Comparison of ENCODE assay signal across 28 cellular contexts in genomic region chr1:37701051-37701450, GRCh38.
"Had no signal": no experiment of that assay in that cellular context is flagged by ENCODE, and none has a peak within 500 bp of the region (broad histone marks: within the 10 kb centered on the region; RNA-seq: fewer than 3 reads in every experiment).

No MANE protein-coding gene starts in this region.

- H3K9ac ChIP-seq: parathyroid adenoma had no signal

- H3K36me3 ChIP-seq: esophagus muscularis mucosa, gastrocnemius medialis, left ventricle myocardium inferior, right lobe of liver, upper lobe of right lung, vagina had no signal

- H3K27me3 Mint-ChIP-seq: natural killer cell treated with Interleukin-12 subunit alpha and Interleukin-12 subunit beta and Interleukin-15 and Interleukin-18, amount 100 ng/mL, for 72 hours; stimulated activated naive B cell treated with anti-CD40 and anti-IgM and Interleukin-4, amounts not matched to agents 10 μg/mL and 1 μg/mL and 100 μg/mL, for 72 hours; stimulated activated naive CD8-positive, alpha-beta T cell treated with anti-CD3 and anti-CD28 coated beads, Interleukin-15, amount 100 ng/mL, for 72 hours had no signal

- H3K4me3 Mint-ChIP-seq: natural killer cell treated with Interleukin-12 subunit alpha and Interleukin-12 subunit beta and Interleukin-15 and Interleukin-18, amount 100 ng/mL, for 72 hours; stimulated activated naive B cell treated with anti-CD40 and anti-IgM and Interleukin-4, amounts not matched to agents 10 μg/mL and 1 μg/mL and 100 μg/mL, for 72 hours; stimulated activated naive CD8-positive, alpha-beta T cell treated with anti-CD3 and anti-CD28 coated beads, Interleukin-15, amount 100 ng/mL, for 72 hours had no signal

- ATAC-seq: gastrocnemius medialis; heart right ventricle; psoas muscle; right lobe of liver; stimulated activated naive B cell treated with anti-CD40 and anti-IgM and Interleukin-4, amounts not matched to agents 10 μg/mL and 1 μg/mL and 100 μg/mL, for 72 hours; stimulated activated naive CD8-positive, alpha-beta T cell treated with anti-CD3 and anti-CD28 coated beads, Interleukin-15, amount 100 ng/mL, for 72 hours; upper lobe of right lung had no signal

- H3K27ac ChIP-seq: coronary artery, epithelial cell of prostate, esophagus muscularis mucosa, gastrocnemius medialis, heart right ventricle, left ventricle myocardium inferior, parathyroid adenoma, psoas muscle, right lobe of liver, spleen, testis, tibial nerve, upper lobe of right lung, vagina had no signal

- H3K9me3 ChIP-seq: esophagus muscularis mucosa, gastrocnemius medialis, heart right ventricle, left ventricle myocardium inferior, psoas muscle, right lobe of liver, spleen, testis, tibial nerve, upper lobe of right lung, vagina had no signal

- H3K9me3 Mint-ChIP-seq: natural killer cell treated with Interleukin-12 subunit alpha and Interleukin-12 subunit beta and Interleukin-15 and Interleukin-18, amount 100 ng/mL, for 72 hours; stimulated activated naive B cell treated with anti-CD40 and anti-IgM and Interleukin-4, amounts not matched to agents 10 μg/mL and 1 μg/mL and 100 μg/mL, for 72 hours; stimulated activated naive CD8-positive, alpha-beta T cell treated with anti-CD3 and anti-CD28 coated beads, Interleukin-15, amount 100 ng/mL, for 72 hours had no signal

- H3K4me3 ChIP-seq: coronary artery, esophagus muscularis mucosa, gastrocnemius medialis, heart right ventricle, left ventricle myocardium inferior, lung, psoas muscle, right lobe of liver, spleen, testis, tibial nerve, upper lobe of right lung, vagina had no signal

- H3K27ac Mint-ChIP-seq: natural killer cell treated with Interleukin-12 subunit alpha and Interleukin-12 subunit beta and Interleukin-15 and Interleukin-18, amount 100 ng/mL, for 72 hours; stimulated activated naive B cell treated with anti-CD40 and anti-IgM and Interleukin-4, amounts not matched to agents 10 μg/mL and 1 μg/mL and 100 μg/mL, for 72 hours had no signal

- DNase-seq: effector memory CD4-positive, alpha-beta T cell; gastrocnemius medialis; heart right ventricle; hypothalamus; left ventricle myocardium inferior; mesenchymal stem cell; midbrain; psoas muscle; retina; right lobe of liver; spleen; stimulated activated CD4-positive, alpha-beta T cell treated with anti-CD3 and anti-CD28 coated beads, Interleukin-15, amount 100 ng/mL, for 24 hours; stimulated activated CD4-positive, alpha-beta T cell treated with anti-CD3 and anti-CD28 coated beads, Interleukin-2, amount 100 ng/mL, for 24 hours; stimulated activated CD4-positive, alpha-beta T cell treated with anti-CD3 and anti-CD28 coated beads, Interleukin-4, amount 100 ng/mL, for 4 hours; stimulated activated naive B cell treated with anti-CD40 and anti-IgM and Interleukin-4, amounts not matched to agents 10 μg/mL and 1 μg/mL and 100 μg/mL, for 72 hours; stimulated activated naive CD8-positive, alpha-beta T cell treated with anti-CD3 and anti-CD28 coated beads, Interleukin-15, amount 100 ng/mL, for 72 hours; testis; upper lobe of right lung had no signal

- H3K4me1 ChIP-seq: esophagus muscularis mucosa, gastrocnemius medialis, heart right ventricle, left ventricle myocardium inferior, parathyroid adenoma, psoas muscle, right lobe of liver, spleen, testis, tibial nerve, upper lobe of right lung, vagina had no signal

- H3K27me3 ChIP-seq: esophagus muscularis mucosa, gastrocnemius medialis, heart right ventricle, right lobe of liver, spleen, testis, tibial nerve, upper lobe of right lung, vagina had no signal

- FAIRE-seq: endometrium, islet of Langerhans had no signal

- H3K4me1 Mint-ChIP-seq: stimulated activated naive B cell treated with anti-CD40 and anti-IgM and Interleukin-4, amounts not matched to agents 10 μg/mL and 1 μg/mL and 100 μg/mL, for 72 hours; stimulated activated naive CD8-positive, alpha-beta T cell treated with anti-CD3 and anti-CD28 coated beads, Interleukin-15, amount 100 ng/mL, for 72 hours had no signal
